In the genomic region with DNA sequence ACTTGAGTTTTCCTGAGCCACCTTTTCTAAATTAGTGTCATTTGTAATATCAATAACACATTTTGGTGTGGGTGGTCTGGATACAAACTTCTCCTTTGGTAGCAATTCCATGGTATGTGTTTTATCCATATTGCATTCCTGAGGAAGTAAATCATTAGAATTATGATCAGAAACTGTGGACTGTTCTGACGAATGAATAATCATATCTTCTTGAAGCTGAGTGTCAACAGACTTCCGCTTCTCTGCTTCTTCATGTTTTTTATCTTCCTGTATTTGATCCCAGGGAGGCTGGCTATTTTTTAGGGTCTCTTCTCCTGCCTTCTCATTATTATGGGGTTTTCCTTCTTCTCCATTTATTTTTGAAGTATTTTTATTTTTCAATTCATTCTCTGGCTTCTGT, we compare ENCODE assay signal across 18 cellular contexts.
DNase-seq lines count a peak whose midpoint lies in the region; ATAC-seq and TF ChIP-seq lines count a peak whose summit lies in the region.
"Had no signal": no experiment of that assay in that cellular context is flagged by ENCODE, and none has a peak within 500 bp of the region (broad histone marks: within the 10 kb centered on the region; RNA-seq: fewer than 3 reads in every experiment).

No MANE protein-coding gene starts in this region.

- BruUV-seq in OCI-LY7 (replicated peaks; lab: Mats Ljungman, UMichigan), result TSS peak; percentile 66

- no peak for TF ChIP-seq CTCF in OCI-LY7 (conservative IDR thresholded peaks at IDR 0.05; ENCODE audit: low read length)
- no peak for TF ChIP-seq CTCF in gastrocnemius medialis (IDR thresholded peaks at IDR 0.05 in 4 of 5, conservative IDR thresholded peaks at IDR 0.05 in 1 of 5)
- TF ChIP-seq CTCF in RWPE1 (conservative IDR thresholded peaks at IDR 0.05; ENCODE audit: low read depth), result no peak

- H3K27me3 ChIP-seq in gastrocnemius medialis, result no peaks in the 10 kb centered on the region
- H3K27me3 ChIP-seq: foreskin keratinocyte, neural progenitor cell, sigmoid colon had no signal

- H3K27me3 Mint-ChIP-seq in activated naive CD4-positive, alpha-beta T cell treated with anti-CD3 and anti-CD28 coated beads, Interleukin-2, amount 10 ng/mL, durations not matched to agents 7 days and 5 days, result no peaks in the 10 kb centered on the region
- no peaks in the 10 kb centered on the region for H3K27me3 Mint-ChIP-seq in central memory CD8-positive, alpha-beta T cell
- H3K27me3 Mint-ChIP-seq: type B pancreatic cell had no signal

- peaks cover 6% of the 10 kb centered on the region for H3K9me3 ChIP-seq in OCI-LY7 (ENCODE audit: low read length)
- no peaks in the 10 kb centered on the region for H3K9me3 ChIP-seq in gastrocnemius medialis
- H3K9me3 ChIP-seq: sigmoid colon had no signal

- H3K4me3 ChIP-seq in OCI-LY7 (ENCODE audit: low read depth, low read length, poor library complexity, severe bottlenecking) (no peak overlapping the region), gastrocnemius medialis (no peak overlapping the region)
- H3K4me3 ChIP-seq: lung, neural progenitor cell, sigmoid colon had no signal

- H3K36me3 Mint-ChIP-seq in activated naive CD4-positive, alpha-beta T cell treated with anti-CD3 and anti-CD28 coated beads, Interleukin-2, amount 50 U/mL, for 72 hours, result peaks cover 0 to 37% of the 10 kb centered on the region in 2 donors
- peaks cover 36% of the 10 kb centered on the region for H3K36me3 Mint-ChIP-seq in activated naive CD4-positive, alpha-beta T cell treated with anti-CD3 and anti-CD28 coated beads, Interleukin-2, amount 10 ng/mL, durations not matched to agents 7 days and 5 days
- H3K36me3 Mint-ChIP-seq in central memory CD8-positive, alpha-beta T cell (ENCODE audit: insufficient read depth), result peaks cover 49% of the 10 kb centered on the region

- peaks cover 22% of the 10 kb centered on the region for H3K4me1 Mint-ChIP-seq in activated naive CD4-positive, alpha-beta T cell treated with anti-CD3 and anti-CD28 coated beads, Interleukin-2, amount 10 ng/mL, durations not matched to agents 7 days and 5 days
- peaks cover 23% of the 10 kb centered on the region for H3K4me1 Mint-ChIP-seq in central memory CD8-positive, alpha-beta T cell

- CTCF ChIA-PET in activated naive CD4-positive, alpha-beta T cell treated with anti-CD3 and anti-CD28 coated beads, Interleukin-2, amount 10 ng/mL, durations not matched to agents 7 days and 5 days (lab: Charles Lee), result interaction anchor here (1.0 to 1.6 kb wide), 5 partner anchors 11 to 413 kb away, joined by 3 to 4 read pairs (median 3); no protein-coding TSS in a partner anchor
- CTCF ChIA-PET in OCI-LY7 (lab: Charles Lee; ENCODE audit: unreplicated experiment) (no interaction called here), RWPE1 (lab: Yijun Ruan, JAX) (no interaction called here)

- H3K79me2 ChIP-seq in OCI-LY7 (ENCODE audit: insufficient read depth, low read depth, low read length), result peaks cover 99% of the 10 kb centered on the region

- H3K9me3 Mint-ChIP-seq in activated naive CD4-positive, alpha-beta T cell treated with anti-CD3 and anti-CD28 coated beads, Interleukin-2, amount 50 U/mL, for 72 hours, result peaks cover 0 to 4% of the 10 kb centered on the region in 2 donors
- H3K9me3 Mint-ChIP-seq in activated naive CD4-positive, alpha-beta T cell treated with anti-CD3 and anti-CD28 coated beads, Interleukin-2, amount 10 ng/mL, durations not matched to agents 7 days and 5 days, result peaks cover 2% of the 10 kb centered on the region
- H3K9me3 Mint-ChIP-seq in central memory CD8-positive, alpha-beta T cell, result no peaks in the 10 kb centered on the region
- H3K9me3 Mint-ChIP-seq: neural progenitor cell, type B pancreatic cell had no signal

- no peaks in the 10 kb centered on the region for H3K9me2 ChIP-seq in OCI-LY7 (ENCODE audit: insufficient read depth, low read length)

- H3K36me3 ChIP-seq in OCI-LY7 (ENCODE audit: insufficient read depth, low read length) (peaks cover 75% of the 10 kb centered on the region), gastrocnemius medialis (peaks cover 0 to 17% of the 10 kb centered on the region in 2 donors)

- H3K27ac Mint-ChIP-seq in activated naive CD4-positive, alpha-beta T cell treated with anti-CD3 and anti-CD28 coated beads, Interleukin-2, amount 50 U/mL, for 72 hours, result peak overlapping the region; percentile 4 to 85
- no peak overlapping the region for H3K27ac Mint-ChIP-seq in activated naive CD4-positive, alpha-beta T cell treated with anti-CD3 and anti-CD28 coated beads, Interleukin-2, amount 10 ng/mL, durations not matched to agents 7 days and 5 days
- H3K27ac Mint-ChIP-seq in central memory CD8-positive, alpha-beta T cell (ENCODE audit: low read depth), result peak overlapping the region; percentile 47
- H3K27ac Mint-ChIP-seq: neural progenitor cell, type B pancreatic cell had no signal

- H3K27ac ChIP-seq in OCI-LY7 (ENCODE audit: low read depth, low read length, poor library complexity, severe bottlenecking) (no peak overlapping the region), gastrocnemius medialis (peak overlapping the region in 3 of 4 donors; percentile 1 to 37 (median 3)), RWPE1 (no peak overlapping the region)
- H3K27ac ChIP-seq: foreskin keratinocyte, neural progenitor cell had no signal

- H4K20me1 ChIP-seq in OCI-LY7 (ENCODE audit: insufficient read depth, low read length), result peaks cover 44% of the 10 kb centered on the region

- H3K4me1 ChIP-seq in OCI-LY7 (ENCODE audit: insufficient read depth, low read length, poor library complexity, severe bottlenecking), result peaks cover 23% of the 10 kb centered on the region
- H3K4me1 ChIP-seq in gastrocnemius medialis, result peaks cover 14 to 37% of the 10 kb centered on the region in 2 donors

- ATAC-seq in activated naive CD4-positive, alpha-beta T cell treated with anti-CD3 and anti-CD28 coated beads, Interleukin-2, amount 50 U/mL, for 72 hours, result no peak
- no peak for ATAC-seq in central memory CD8-positive, alpha-beta T cell (replicated peaks; ENCODE audit: extremely low read depth, poor library complexity, severe bottlenecking)
- ATAC-seq in gastrocnemius medialis, result no peak
- ATAC-seq: foreskin keratinocyte had no signal

- H3K4me2 ChIP-seq in OCI-LY7 (ENCODE audit: low read length), result no peak overlapping the region
- H3K4me2 ChIP-seq: neural progenitor cell had no signal

- in situ Hi-C loops in gastrocnemius medialis (cut with MboI; ENCODE audit: low sequenced_read_pairs in 4 of 4), result loop anchor here in 2 of 4 donors (10.0 to 25.0 kb wide), 4 partner anchors 248 to 500 kb away; partner anchors contain the start of gene JMJD1C (in 1 of the 2)

- no peak overlapping the region for H2AFZ ChIP-seq in OCI-LY7 (ENCODE audit: low read length)
- H2AFZ ChIP-seq: neural progenitor cell had no signal

- intact Hi-C loops in OCI-LY7 (cut with micrococcal nuclease; ENCODE audit: unreplicated experiment) (no loop called here), gastrocnemius medialis (cut with DNase I; ENCODE audit: low total_unique reads) (no loop called here)

- H3K4me3 Mint-ChIP-seq in activated naive CD4-positive, alpha-beta T cell treated with anti-CD3 and anti-CD28 coated beads, Interleukin-2, amount 10 ng/mL, durations not matched to agents 7 days and 5 days, result no peak overlapping the region
- H3K4me3 Mint-ChIP-seq in central memory CD8-positive, alpha-beta T cell, result no peak overlapping the region
- H3K4me3 Mint-ChIP-seq: neural progenitor cell, type B pancreatic cell had no signal

- no peak for TF ChIP-seq POLR2A in gastrocnemius medialis (IDR thresholded peaks at IDR 0.05)

- no peak for DNase-seq in activated naive CD4-positive, alpha-beta T cell treated with anti-CD3 and anti-CD28 coated beads, Interleukin-2, amount 50 U/mL, for 72 hours (ENCODE audit: low spot score in 2 of 2)
- DNase-seq in activated naive CD4-positive, alpha-beta T cell treated with anti-CD3 and anti-CD28 coated beads, Interleukin-2, amount 10 ng/mL, durations not matched to agents 7 days and 5 days, result no peak
- DNase-seq in OCI-LY7 (ENCODE audit: low spot score), result no peak
- no peak for DNase-seq in central memory CD8-positive, alpha-beta T cell (ENCODE audit: low spot score in 2 of 2)
- no peak for DNase-seq in gastrocnemius medialis
- DNase-seq in 8988T, result no peak
- no peak for DNase-seq in RWPE1 (ENCODE audit: low spot score)
- no peak for DNase-seq in NCI-H345 treated with DMSO at 0.1 percent for 48 hours (lab: John Stamatoyannopoulos, UW; ENCODE audit: unreplicated experiment)
- DNase-seq: DMS 273 treated with DMSO at 0.1 percent for 48 hours; effector memory CD4-positive, alpha-beta T cell; foreskin keratinocyte; NCI-H2029; NCI-H526 treated with DMSO at 0.1 percent for 48 hours; sigmoid colon; stimulated activated CD4-positive, alpha-beta T cell treated with anti-CD3 and anti-CD28 coated beads, Interleukin-4, amount 100 ng/mL, for 4 hours had no signal

- POLR2A ChIA-PET in OCI-LY7 (lab: Charles Lee) (interaction anchor here (0.5 to 1.5 kb wide), 3 partner anchors 140 to 415 kb away, joined by 3 to 4 read pairs (median 4); no protein-coding TSS in a partner anchor), RWPE1 (lab: Yijun Ruan, JAX; ENCODE audit: low non-redundant PET) (no interaction called here)

Comparison
In these comparisons a context has a peak if more than half of its experiments do, and no peak if none do; other contexts are left out.
1. H3K27ac ChIP-seq: peak in gastrocnemius medialis (3 of 4); none in OCI-LY7 (single experiment) and RWPE1 (single experiment).